In genomic region chr19:41999071-41999877, GRCh38 we compare ENCODE assay signal across 12 cellular contexts. TPM values are rescaled to one million over a fixed set of nuclear protein-coding genes. Genes with fewer than 3 reads are reported as not detected.
DNase-seq lines count a peak whose midpoint lies in the region; ATAC-seq, FAIRE-seq and TF ChIP-seq lines count a peak whose summit lies in the region.
"Had no signal": no experiment of that assay in that cellular context is flagged by ENCODE, and none has a peak within 500 bp of the region (broad histone marks: within the 10 kb centered on the region; RNA-seq: fewer than 3 reads in every experiment).

No MANE protein-coding gene starts in this region.

- H3K4me2 ChIP-seq in endothelial cell of umbilical vein (ENCODE audit: insufficient read depth, low read length): no peak overlapping the region

- peaks cover 5% of the 10 kb centered on the region for H3K36me3 Mint-ChIP-seq in natural killer cell treated with Interleukin-12 subunit alpha and Interleukin-12 subunit beta and Interleukin-15 and Interleukin-18, amount 100 ng/mL, for 72 hours
- no peaks in the 10 kb centered on the region for H3K36me3 Mint-ChIP-seq in natural killer cell

- peaks cover 27 to 29% of the 10 kb centered on the region in 2 donors for H3K4me1 Mint-ChIP-seq in natural killer cell treated with Interleukin-12 subunit alpha and Interleukin-12 subunit beta and Interleukin-15 and Interleukin-18, amount 100 ng/mL, for 72 hours (ENCODE audit: low read depth in 2 of 2)
- H3K4me1 Mint-ChIP-seq in natural killer cell: peaks cover 7 to 31% of the 10 kb centered on the region in 2 donors

- peaks cover 4% of the 10 kb centered on the region for H3K9me3 Mint-ChIP-seq in natural killer cell treated with Interleukin-12 subunit alpha and Interleukin-12 subunit beta and Interleukin-15 and Interleukin-18, amount 100 ng/mL, for 72 hours
- no peaks in the 10 kb centered on the region for H3K9me3 Mint-ChIP-seq in natural killer cell

- WGBS in thymus: 17% methylated on average over 55 of the region's 55 CpGs

- H3K9me3 ChIP-seq in endothelial cell of umbilical vein (replicated peaks; ENCODE audit: control insufficient read depth, insufficient read depth, low read length): no peaks in the 10 kb centered on the region
- H3K9me3 ChIP-seq in thymus (ENCODE audit: control insufficient read depth): peaks cover 1% of the 10 kb centered on the region

- no peaks in the 10 kb centered on the region for H3K79me2 ChIP-seq in endothelial cell of umbilical vein (ENCODE audit: control insufficient read depth, insufficient read depth, low read length)

- peaks cover 19 to 30% of the 10 kb centered on the region in 2 experiments for H3K27me3 ChIP-seq in endothelial cell of umbilical vein (ENCODE audit: control insufficient read depth in 2 of 2, insufficient read depth in 2 of 2, low read length in 2 of 2)
- peaks cover 49% of the 10 kb centered on the region for H3K27me3 ChIP-seq in thymus (ENCODE audit: control insufficient read depth, insufficient read depth)

- no peak overlapping the region for H3K9ac ChIP-seq in endothelial cell of umbilical vein (replicated peaks; ENCODE audit: extremely low read depth, insufficient read depth, low read length)

- H3K4me1 ChIP-seq in endothelial cell of umbilical vein (ENCODE audit: control insufficient read depth, extremely low read depth, insufficient read depth, low read length): no peaks in the 10 kb centered on the region
- H3K4me1 ChIP-seq in thymus (ENCODE audit: control insufficient read depth, insufficient read depth, low read length): peaks cover 14% of the 10 kb centered on the region

- H4K20me1 ChIP-seq in endothelial cell of umbilical vein (replicated peaks; ENCODE audit: control insufficient read depth, extremely low read depth, insufficient read depth, low read length): no peaks in the 10 kb centered on the region

- DNase-seq in natural killer cell treated with Interleukin-12 subunit alpha and Interleukin-12 subunit beta and Interleukin-15 and Interleukin-18, amount 100 ng/mL, for 72 hours (ENCODE audit: low spot score): no peak
- DNase-seq in natural killer cell: no peak
- peak; percentile 55 for DNase-seq in NCI-H2171 (lab: John Stamatoyannopoulos, UW)
- no peak for DNase-seq in endothelial cell of umbilical vein (ENCODE audit: low read depth, low spot score)
- DNase-seq: activated gamma-delta T cell, kidney glomerular epithelial cell, NCI-H446 had no signal

- no peak overlapping the region for H3K4me3 ChIP-seq in endothelial cell of umbilical vein (replicated peaks in 1 of 3; ENCODE audit: insufficient read depth in 1 of 3, low read depth in 1 of 3, low read length in 3 of 3)
- H3K4me3 ChIP-seq in thymus (ENCODE audit: low read length): peak overlapping the region; percentile 19

- H3K27ac Mint-ChIP-seq in natural killer cell treated with Interleukin-12 subunit alpha and Interleukin-12 subunit beta and Interleukin-15 and Interleukin-18, amount 100 ng/mL, for 72 hours: no peak overlapping the region
- no peak overlapping the region for H3K27ac Mint-ChIP-seq in natural killer cell

- TF ChIP-seq POLR2A in endothelial cell of umbilical vein (IDR thresholded peaks at IDR 0.05; ENCODE audit: low read depth, low read length) (no peak), GM18505 (IDR thresholded peaks at IDR 0.05; ENCODE audit: borderline replicate concordance, extremely low read depth, insufficient read depth, insufficient read length) (no peak)

- H2AFZ ChIP-seq in endothelial cell of umbilical vein (ENCODE audit: low read depth, low read length): no peak overlapping the region

- dilution Hi-C loops in endothelial cell of umbilical vein (cut with MboI; ENCODE audit: extremely low pct_ligation_motif_present, low sequenced_read_pairs): no loop called here

- ATAC-seq in natural killer cell treated with Interleukin-12 subunit alpha and Interleukin-12 subunit beta and Interleukin-15 and Interleukin-18, amount 100 ng/mL, for 72 hours: no peak
- ATAC-seq in natural killer cell (no peak), HG03097 (IDR thresholded peaks at IDR 0.05; ENCODE audit: low FRiP score, unreplicated experiment) (no peak), GM18505 (IDR thresholded peaks at IDR 0.05; ENCODE audit: unreplicated experiment) (no peak), GM18517 (IDR thresholded peaks at IDR 0.05; ENCODE audit: unreplicated experiment) (no peak)

- H3K4me3 Mint-ChIP-seq in natural killer cell treated with Interleukin-12 subunit alpha and Interleukin-12 subunit beta and Interleukin-15 and Interleukin-18, amount 100 ng/mL, for 72 hours: peak overlapping the region; percentile 30
- H3K4me3 Mint-ChIP-seq in natural killer cell: no peak overlapping the region

- TF ChIP-seq CTCF in natural killer cell (IDR thresholded peaks at IDR 0.05) (no peak), endothelial cell of umbilical vein (IDR thresholded peaks at IDR 0.05; ENCODE audit: extremely low read depth in 1 of 2, insufficient read depth in 1 of 2, low read depth in 1 of 2, low read length in 2 of 2) (no peak)

- BruUV-seq in endothelial cell of umbilical vein (replicated peaks; lab: Mats Ljungman, UMichigan): no TSS peak

- H3K9me1 ChIP-seq in endothelial cell of umbilical vein (replicated peaks; ENCODE audit: control insufficient read depth, extremely low read depth, insufficient read depth, low read length): no peaks in the 10 kb centered on the region

- H3K36me3 ChIP-seq in endothelial cell of umbilical vein (ENCODE audit: control insufficient read depth in 2 of 2, extremely low read depth in 1 of 2, insufficient read depth in 2 of 2, low read length in 2 of 2): no peaks in the 10 kb centered on the region
- no peaks in the 10 kb centered on the region for H3K36me3 ChIP-seq in thymus (ENCODE audit: control insufficient read depth, insufficient read depth)

- peaks cover 59 to 77% of the 10 kb centered on the region in 2 donors for H3K27me3 Mint-ChIP-seq in natural killer cell treated with Interleukin-12 subunit alpha and Interleukin-12 subunit beta and Interleukin-15 and Interleukin-18, amount 100 ng/mL, for 72 hours
- peaks cover 54 to 65% of the 10 kb centered on the region in 2 donors for H3K27me3 Mint-ChIP-seq in natural killer cell (ENCODE audit: low read depth in 2 of 2)

- intact Hi-C loops in natural killer cell (cut with micrococcal nuclease): no loop called here
- intact Hi-C loops in endothelial cell of umbilical vein (cut with micrococcal nuclease): no loop called here

- CTCF ChIA-PET in endothelial cell of umbilical vein (lab: Charles Lee): interaction anchor here (0.5 to 2.0 kb wide), 5 partner anchors 11 to 1097 kb away, joined by 3 to 9 read pairs (median 3); no protein-coding TSS in a partner anchor

- H3K27ac ChIP-seq in endothelial cell of umbilical vein (ENCODE audit: insufficient read depth, low read depth, low read length) (no peak overlapping the region), thymus (ENCODE audit: low read depth) (no peak overlapping the region)

- POLR2A ChIA-PET in endothelial cell of umbilical vein (lab: Charles Lee): no interaction called here

- FAIRE-seq in endothelial cell of umbilical vein (lab: Jason Lieb, UNC): no peak
- FAIRE-seq: G401.6 had no signal

TF ChIP-seq in endothelial cell of umbilical vein, 7 proteins besides CTCF, POLR2A, EP300 and RAD21:
- TF ChIP-seq EZH2 (IDR thresholded peaks at IDR 0.05; ENCODE audit: borderline replicate concordance, low read depth, low read length, severe bottlenecking) (peak; percentile 94), GATA2 (IDR thresholded peaks at IDR 0.05; ENCODE audit: insufficient read depth, insufficient read length, low read depth, low read length) (no peak), MAX (IDR thresholded peaks at IDR 0.05; ENCODE audit: insufficient read depth, insufficient read length) (no peak)

RNA-seq across cellular contexts. Expression of gene ATP1A3, which starts 5.2 kb away (rescaled TPM):
- 1 to 10 TPM; 2.0 to 4.2 TPM for total RNA-seq in natural killer cell treated with Interleukin-12 subunit alpha and Interleukin-12 subunit beta and Interleukin-15 and Interleukin-18, amount 100 ng/mL, for 72 hours
- total RNA-seq in natural killer cell: 10 to 100 TPM; 13.5 to 18.2 (median 14.0) TPM
- 0.40 TPM in 1 of 2 replicates, not detected in the other for total RNA-seq in endothelial cell of umbilical vein
- 0.03 TPM in 1 of 2 replicates, not detected in the other for polyA plus RNA-seq in endothelial cell of umbilical vein
- 0.04 TPM in 1 of 2 replicates, not detected in the other for polyA plus RNA-seq in endothelial cell of umbilical vein (2011; cell fraction: cytosol; rRNA removed)
- polyA plus RNA-seq in endothelial cell of umbilical vein (2011; cell fraction: nucleus; rRNA removed): 0.06 and 0.08 TPM in 2 replicates
- 0.05 and 0.09 TPM in 2 replicates for polyA plus RNA-seq in endothelial cell of umbilical vein (2012)
- 0.11 TPM in 1 of 2 replicates, not detected in the other for polyA minus RNA-seq in endothelial cell of umbilical vein
- not detected for polyA minus RNA-seq in endothelial cell of umbilical vein (2011; cell fraction: cytosol; rRNA and poly(A)+ RNA removed)
- polyA minus RNA-seq in endothelial cell of umbilical vein (2011; cell fraction: nucleus; rRNA and poly(A)+ RNA removed): not detected in 2 replicates
- 2.6 TPM for polyA plus RNA-seq in thymus

RNA-seq across cellular contexts. Expression of gene RABAC1, which starts 40.2 kb away (rescaled TPM):
- total RNA-seq in natural killer cell treated with Interleukin-12 subunit alpha and Interleukin-12 subunit beta and Interleukin-15 and Interleukin-18, amount 100 ng/mL, for 72 hours: 10 to 100 TPM; 79.6 to 89.7 TPM
- total RNA-seq in natural killer cell (10 to 100 TPM; 76.8 to 100.0 (median 78.4) TPM), endothelial cell of umbilical vein (178 and 181 TPM in 2 replicates)
- polyA plus RNA-seq in endothelial cell of umbilical vein (591 and 769 TPM in 2 replicates), thymus (111 TPM)
- 219 and 279 TPM in 2 replicates for polyA plus RNA-seq in endothelial cell of umbilical vein (2011; cell fraction: cytosol; rRNA removed)
- polyA plus RNA-seq in endothelial cell of umbilical vein (2011; cell fraction: nucleus; rRNA removed): 126 and 143 TPM in 2 replicates
- 137 and 242 TPM in 2 replicates for polyA plus RNA-seq in endothelial cell of umbilical vein (2012)
- polyA minus RNA-seq in endothelial cell of umbilical vein: 129 and 148 TPM in 2 replicates
- polyA minus RNA-seq in endothelial cell of umbilical vein (2011; cell fraction: cytosol; rRNA and poly(A)+ RNA removed): 23.4 TPM
- 36.3 and 43.2 TPM in 2 replicates for polyA minus RNA-seq in endothelial cell of umbilical vein (2011; cell fraction: nucleus; rRNA and poly(A)+ RNA removed)
